9 cellular contexts compared by ENCODE assay signal in the genomic region with DNA sequence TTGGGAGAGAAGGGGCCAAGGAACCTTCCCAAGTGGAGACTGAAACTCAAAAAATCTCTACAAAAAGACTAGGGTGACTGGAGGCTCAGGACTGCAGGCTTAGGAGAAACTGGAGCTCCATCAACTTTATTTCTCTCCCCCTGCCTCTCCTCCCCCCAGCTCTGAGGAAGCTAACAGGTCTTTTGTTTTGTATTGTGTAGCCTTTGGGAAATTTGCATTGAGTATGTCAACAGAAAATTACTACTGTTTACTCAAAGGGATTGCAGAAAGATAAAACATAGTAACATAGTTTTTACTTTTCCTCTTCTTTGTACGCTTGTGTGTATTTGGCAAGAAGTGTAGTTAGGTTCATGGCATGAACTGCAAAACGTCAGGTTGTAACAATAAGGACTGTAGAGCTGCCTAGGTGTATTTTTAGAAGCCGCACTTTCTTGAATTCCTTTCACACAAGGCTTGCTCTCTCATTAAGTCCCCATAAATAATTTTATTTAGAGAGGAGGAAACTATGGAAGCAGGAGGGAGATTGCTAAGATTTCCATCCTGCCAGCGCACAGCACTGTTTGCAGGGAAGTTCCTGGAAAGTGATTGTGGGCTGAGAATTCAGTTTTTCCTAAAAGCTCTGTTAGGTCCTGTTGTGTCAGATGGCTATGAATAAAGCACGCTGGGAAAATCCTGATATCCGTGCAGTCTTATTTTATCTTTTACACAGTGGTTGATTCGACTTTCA. TPM values are rescaled to one million over a fixed set of nuclear protein-coding genes. Genes with fewer than 3 reads are reported as not detected.
DNase-seq lines count a peak whose midpoint lies in the region; ATAC-seq lines count a peak whose summit lies in the region.
"Had no signal": no experiment of that assay in that cellular context is flagged by ENCODE, and none has a peak within 500 bp of the region (broad histone marks: within the 10 kb centered on the region; RNA-seq: fewer than 3 reads in every experiment).

No MANE protein-coding gene starts in this region.

- peak overlapping the region; percentile 86 for H3K27ac ChIP-seq in BLaER1
- H3K27ac ChIP-seq in HUES64 (ENCODE audit: low read depth, low read length) = no peak overlapping the region
- H3K27ac ChIP-seq in naive thymus-derived CD4-positive, alpha-beta T cell (ENCODE audit: low read depth, low read length) = peak overlapping the region; percentile 97

- peak overlapping the region; percentile 95 for H3K27ac Mint-ChIP-seq in activated T-helper 2 cell treated with anti-CD3 and anti-CD28 coated beads, Interferon-gamma antibody, Interleukin-2, Interleukin-4, amounts not matched to agents 10 μg/mL and 5 μg/mL and 100 μg/mL, durations not matched to agents 14 hours and 24 hours and 36 hours
- peak overlapping the region; percentile 86 to 99 (median 98) for H3K27ac Mint-ChIP-seq in naive thymus-derived CD4-positive, alpha-beta T cell

- no peak for DNase-seq in activated T-helper 2 cell treated with anti-CD3 and anti-CD28 coated beads, Interferon-gamma antibody, Interleukin-2, Interleukin-4, amounts not matched to agents 10 μg/mL and 5 μg/mL and 100 μg/mL, durations not matched to agents 14 hours and 24 hours and 36 hours (ENCODE audit: low spot score)
- peak in 1 of 9 donors; percentile 23 for DNase-seq in naive thymus-derived CD4-positive, alpha-beta T cell
- DNase-seq in germinal center (ENCODE audit: low spot score) (no peak), cerebellar nuclear complex (lab: John Stamatoyannopoulos, UW) (no peak)
- DNase-seq: NCI-H524 treated with DMSO at 0.1 percent for 48 hours had no signal

- peaks cover 27% of the 10 kb centered on the region for H3K9me3 ChIP-seq in BLaER1
- H3K9me3 ChIP-seq in HUES64 (ENCODE audit: insufficient read depth, low read depth, low read length) = peaks cover 7% of the 10 kb centered on the region; the same call in 1 of the 2 replicates
- peaks cover 0 to 8% (median 0%) of the 10 kb centered on the region in 3 experiments for H3K9me3 ChIP-seq in naive thymus-derived CD4-positive, alpha-beta T cell (ENCODE audit: control insufficient read depth in 2 of 3, low read length in 3 of 3)

- POLR2A ChIA-PET in naive thymus-derived CD4-positive, alpha-beta T cell (lab: Charles Lee) = interaction anchor here (0.7 to 9.9 kb wide), 19 partner anchors 9 to 344 kb away, joined by 3 to 159 read pairs (median 5); a partner anchor contains a TSS

- peak overlapping the region; percentile 88 for H3K4me2 ChIP-seq in BLaER1

- H3K4me3 Mint-ChIP-seq in activated T-helper 2 cell treated with anti-CD3 and anti-CD28 coated beads, Interferon-gamma antibody, Interleukin-2, Interleukin-4, amounts not matched to agents 10 μg/mL and 5 μg/mL and 100 μg/mL, durations not matched to agents 14 hours and 24 hours and 36 hours (ENCODE audit: low read depth) = peak overlapping the region; percentile 99
- peak overlapping the region; percentile 90 to 99 (median 96) for H3K4me3 Mint-ChIP-seq in naive thymus-derived CD4-positive, alpha-beta T cell

- peaks cover 33% of the 10 kb centered on the region for H3K4me1 Mint-ChIP-seq in activated T-helper 2 cell treated with anti-CD3 and anti-CD28 coated beads, Interferon-gamma antibody, Interleukin-2, Interleukin-4, amounts not matched to agents 10 μg/mL and 5 μg/mL and 100 μg/mL, durations not matched to agents 14 hours and 24 hours and 36 hours (ENCODE audit: low read depth)
- peaks cover 19 to 56% (median 47%) of the 10 kb centered on the region in 7 donors for H3K4me1 Mint-ChIP-seq in naive thymus-derived CD4-positive, alpha-beta T cell

- 56% methylated on average over 4 of the region's 7 CpGs for WGBS in HUES64

- no peak for ATAC-seq in naive thymus-derived CD4-positive, alpha-beta T cell
- ATAC-seq in GM21786 (IDR thresholded peaks at IDR 0.05; ENCODE audit: unreplicated experiment) (no peak), HG03135 (IDR thresholded peaks at IDR 0.05; ENCODE audit: unreplicated experiment) (no peak)

- H4K20me1 ChIP-seq in BLaER1 = peaks cover 21% of the 10 kb centered on the region

- H3K9ac ChIP-seq in BLaER1 (peak overlapping the region; percentile 86), HUES64 (ENCODE audit: low read depth, low read length) (0 out of 2 replicates have a peak overlapping the region, but pooled peaks have one; percentile 1)

- peaks cover 89% of the 10 kb centered on the region for H3K36me3 Mint-ChIP-seq in activated T-helper 2 cell treated with anti-CD3 and anti-CD28 coated beads, Interferon-gamma antibody, Interleukin-2, Interleukin-4, amounts not matched to agents 10 μg/mL and 5 μg/mL and 100 μg/mL, durations not matched to agents 14 hours and 24 hours and 36 hours (ENCODE audit: low read depth)
- peaks cover 5 to 61% (median 44%) of the 10 kb centered on the region in 5 donors for H3K36me3 Mint-ChIP-seq in naive thymus-derived CD4-positive, alpha-beta T cell

- intact Hi-C loops in activated T-helper 2 cell treated with anti-CD3 and anti-CD28 coated beads, Interferon-gamma antibody, Interleukin-2, Interleukin-4, amounts not matched to agents 10 μg/mL and 5 μg/mL and 100 μg/mL, durations not matched to agents 14 hours and 24 hours and 36 hours (cut with micrococcal nuclease) = loop anchor here (2.0 to 5.0 kb wide), 2 partner anchors 203 to 1501 kb away; a partner anchor contains a TSS
- intact Hi-C loops in naive thymus-derived CD4-positive, alpha-beta T cell (cut with micrococcal nuclease) = loop anchor here (1.0 to 10.0 kb wide), 7 partner anchors 51 to 1501 kb away; a partner anchor contains a TSS

- H3K4me3 ChIP-seq in BLaER1 = peak overlapping the region; percentile 90
- H3K4me3 ChIP-seq in HUES64 (ENCODE audit: low read length) = peak overlapping the region; percentile 54
- H3K4me3 ChIP-seq in naive thymus-derived CD4-positive, alpha-beta T cell (ENCODE audit: low read length) = peak overlapping the region; percentile 86

- peaks cover 45% of the 10 kb centered on the region for H3K4me1 ChIP-seq in BLaER1
- peaks cover 24% of the 10 kb centered on the region for H3K4me1 ChIP-seq in HUES64 (ENCODE audit: insufficient read depth, low read length)
- H3K4me1 ChIP-seq in naive thymus-derived CD4-positive, alpha-beta T cell (ENCODE audit: control insufficient read depth in 2 of 2, insufficient read depth in 2 of 2, low read length in 2 of 2) = peaks cover 14 to 16% of the 10 kb centered on the region in 2 donors

- H3K36me3 ChIP-seq in BLaER1 = peaks cover 15% of the 10 kb centered on the region
- H3K36me3 ChIP-seq in HUES64 (ENCODE audit: insufficient read depth, low read length) = no peaks in the 10 kb centered on the region
- H3K36me3 ChIP-seq in naive thymus-derived CD4-positive, alpha-beta T cell (ENCODE audit: control insufficient read depth in 2 of 3, insufficient read depth in 3 of 3, low read length in 3 of 3) = peaks cover 0 to 17% (median 0%) of the 10 kb centered on the region in 3 experiments

- peaks cover 19% of the 10 kb centered on the region for H3K9me3 Mint-ChIP-seq in activated T-helper 2 cell treated with anti-CD3 and anti-CD28 coated beads, Interferon-gamma antibody, Interleukin-2, Interleukin-4, amounts not matched to agents 10 μg/mL and 5 μg/mL and 100 μg/mL, durations not matched to agents 14 hours and 24 hours and 36 hours
- H3K9me3 Mint-ChIP-seq in naive thymus-derived CD4-positive, alpha-beta T cell = peaks cover 0 to 27% (median 8%) of the 10 kb centered on the region in 11 donors

- H3K27me3 Mint-ChIP-seq in activated T-helper 2 cell treated with anti-CD3 and anti-CD28 coated beads, Interferon-gamma antibody, Interleukin-2, Interleukin-4, amounts not matched to agents 10 μg/mL and 5 μg/mL and 100 μg/mL, durations not matched to agents 14 hours and 24 hours and 36 hours (ENCODE audit: low read depth) = no peaks in the 10 kb centered on the region
- no peaks in the 10 kb centered on the region for H3K27me3 Mint-ChIP-seq in naive thymus-derived CD4-positive, alpha-beta T cell

- CTCF ChIA-PET in naive thymus-derived CD4-positive, alpha-beta T cell (lab: Charles Lee) = interaction anchor here (0.6 to 1.4 kb wide), 5 partner anchors 10 to 544 kb away, joined by 3 to 6 read pairs (median 4); no protein-coding TSS in a partner anchor

- H3K27me3 ChIP-seq in BLaER1 (peaks cover 16% of the 10 kb centered on the region), HUES64 (ENCODE audit: insufficient read depth, low read length) (peaks cover 48% of the 10 kb centered on the region)
- no peaks in the 10 kb centered on the region for H3K27me3 ChIP-seq in naive thymus-derived CD4-positive, alpha-beta T cell (ENCODE audit: control insufficient read depth in 2 of 2, insufficient read depth in 2 of 2, low read length in 2 of 2)

RNA-seq across cellular contexts. Expression of a gene that starts 21.1 kb away (rescaled TPM):
- polyA plus RNA-seq in HUES64 (2013, experiment 1 of 2) = 13.3 TPM
- 19.4 TPM for polyA plus RNA-seq in HUES64 (2013, experiment 2 of 2)
- total RNA-seq in activated T-helper 2 cell treated with anti-CD3 and anti-CD28 coated beads, Interferon-gamma antibody, Interleukin-2, Interleukin-4, amounts not matched to agents 10 μg/mL and 5 μg/mL and 100 μg/mL, durations not matched to agents 14 hours and 24 hours and 36 hours = 831 and 866 TPM in 2 replicates
- total RNA-seq in naive thymus-derived CD4-positive, alpha-beta T cell = 100 to 1,000 TPM; 258 to 482 (median 451) TPM
- 100 to 1,000 TPM; 286 to 389 TPM for polyA plus RNA-seq in naive thymus-derived CD4-positive, alpha-beta T cell
